1 cellular context compared by ENCODE assay signal in the genomic region with DNA sequence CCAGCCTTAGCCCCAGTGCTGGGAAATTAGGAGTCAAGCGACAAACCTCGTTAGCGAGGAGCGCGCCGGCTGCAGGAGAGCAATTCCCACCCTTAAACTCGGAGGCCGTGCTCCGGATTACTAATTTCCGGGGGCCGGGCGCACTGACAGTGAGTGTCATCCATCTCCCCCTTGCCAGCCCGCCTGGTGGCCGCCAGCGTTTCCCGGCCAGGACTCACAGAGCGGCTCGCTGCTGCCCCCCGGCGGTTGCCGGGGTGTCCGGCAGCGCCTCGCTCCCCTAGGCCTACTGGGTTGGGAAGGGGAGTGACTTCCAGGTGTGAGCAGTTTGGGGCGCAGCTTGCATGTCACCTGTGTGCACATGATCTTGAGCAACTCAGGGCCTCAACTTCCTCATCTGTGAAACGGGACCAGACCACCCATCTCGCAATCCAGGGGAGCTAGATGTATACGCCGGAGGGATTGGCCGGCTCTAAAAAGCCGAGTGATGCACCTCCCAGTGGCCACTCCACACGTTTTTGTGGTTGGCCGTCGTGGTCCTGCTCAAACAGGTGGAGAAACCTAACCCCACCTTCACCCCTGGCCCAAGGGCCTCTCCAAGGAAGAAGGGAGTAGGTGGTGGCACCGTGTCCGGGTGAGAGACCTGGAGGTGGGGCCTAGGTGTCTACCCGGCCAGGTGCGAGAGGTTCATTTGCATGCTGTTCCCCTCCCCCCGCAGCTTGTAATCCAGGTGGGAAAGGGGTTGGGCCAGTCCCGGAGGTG.
TF ChIP-seq lines count a peak whose summit lies in the region.

No MANE protein-coding gene starts in this region.

TF ChIP-seq in K562, 482 proteins besides CTCF, POLR2A, EP300 and RAD21 (continued from another document and continues in another):
- TF ChIP-seq, protein P1, sequence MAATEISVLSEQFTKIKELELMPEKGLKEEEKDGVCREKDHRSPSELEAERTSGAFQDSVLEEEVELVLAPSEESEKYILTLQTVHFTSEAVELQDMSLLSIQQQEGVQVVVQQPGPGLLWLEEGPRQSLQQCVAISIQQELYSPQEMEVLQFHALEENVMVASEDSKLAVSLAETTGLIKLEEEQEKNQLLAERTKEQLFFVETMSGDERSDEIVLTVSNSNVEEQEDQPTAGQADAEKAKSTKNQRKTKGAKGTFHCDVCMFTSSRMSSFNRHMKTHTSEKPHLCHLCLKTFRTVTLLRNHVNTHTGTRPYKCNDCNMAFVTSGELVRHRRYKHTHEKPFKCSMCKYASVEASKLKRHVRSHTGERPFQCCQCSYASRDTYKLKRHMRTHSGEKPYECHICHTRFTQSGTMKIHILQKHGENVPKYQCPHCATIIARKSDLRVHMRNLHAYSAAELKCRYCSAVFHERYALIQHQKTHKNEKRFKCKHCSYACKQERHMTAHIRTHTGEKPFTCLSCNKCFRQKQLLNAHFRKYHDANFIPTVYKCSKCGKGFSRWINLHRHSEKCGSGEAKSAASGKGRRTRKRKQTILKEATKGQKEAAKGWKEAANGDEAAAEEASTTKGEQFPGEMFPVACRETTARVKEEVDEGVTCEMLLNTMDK (IDR thresholded peaks at IDR 0.05; ENCODE audit: borderline replicate concordance, insufficient read depth, low read depth, low read length, poor library complexity, severe bottlenecking): peak; percentile 76
- TF ChIP-seq, protein P2, sequence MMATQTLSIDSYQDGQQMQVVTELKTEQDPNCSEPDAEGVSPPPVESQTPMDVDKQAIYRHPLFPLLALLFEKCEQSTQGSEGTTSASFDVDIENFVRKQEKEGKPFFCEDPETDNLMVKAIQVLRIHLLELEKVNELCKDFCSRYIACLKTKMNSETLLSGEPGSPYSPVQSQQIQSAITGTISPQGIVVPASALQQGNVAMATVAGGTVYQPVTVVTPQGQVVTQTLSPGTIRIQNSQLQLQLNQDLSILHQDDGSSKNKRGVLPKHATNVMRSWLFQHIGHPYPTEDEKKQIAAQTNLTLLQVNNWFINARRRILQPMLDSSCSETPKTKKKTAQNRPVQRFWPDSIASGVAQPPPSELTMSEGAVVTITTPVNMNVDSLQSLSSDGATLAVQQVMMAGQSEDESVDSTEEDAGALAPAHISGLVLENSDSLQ (IDR thresholded peaks at IDR 0.05): peak; percentile 95
- no peak for TF ChIP-seq ZNF274 (IDR thresholded peaks at IDR 0.05; ENCODE audit: borderline replicate concordance, low read depth, low read length)
- TF ChIP-seq HNRNPK (IDR thresholded peaks at IDR 0.05; ENCODE audit: low read depth, low read length, poor library complexity, severe bottlenecking): no peak
- TF ChIP-seq, protein P3, sequence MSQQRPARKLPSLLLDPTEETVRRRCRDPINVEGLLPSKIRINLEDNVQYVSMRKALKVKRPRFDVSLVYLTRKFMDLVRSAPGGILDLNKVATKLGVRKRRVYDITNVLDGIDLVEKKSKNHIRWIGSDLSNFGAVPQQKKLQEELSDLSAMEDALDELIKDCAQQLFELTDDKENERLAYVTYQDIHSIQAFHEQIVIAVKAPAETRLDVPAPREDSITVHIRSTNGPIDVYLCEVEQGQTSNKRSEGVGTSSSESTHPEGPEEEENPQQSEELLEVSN (IDR thresholded peaks at IDR 0.05; ENCODE audit: borderline replicate concordance in 1 of 2, extremely low read depth in 1 of 2, insufficient read depth in 1 of 2, insufficient read length in 1 of 2, low read depth in 1 of 2, low read length in 1 of 2, poor library complexity in 1 of 2, severe bottlenecking in 1 of 2): peak; percentile 58 to 93
- TF ChIP-seq, protein P4, sequence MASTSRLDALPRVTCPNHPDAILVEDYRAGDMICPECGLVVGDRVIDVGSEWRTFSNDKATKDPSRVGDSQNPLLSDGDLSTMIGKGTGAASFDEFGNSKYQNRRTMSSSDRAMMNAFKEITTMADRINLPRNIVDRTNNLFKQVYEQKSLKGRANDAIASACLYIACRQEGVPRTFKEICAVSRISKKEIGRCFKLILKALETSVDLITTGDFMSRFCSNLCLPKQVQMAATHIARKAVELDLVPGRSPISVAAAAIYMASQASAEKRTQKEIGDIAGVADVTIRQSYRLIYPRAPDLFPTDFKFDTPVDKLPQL (IDR thresholded peaks at IDR 0.05; ENCODE audit: extremely low read depth, insufficient read length): no peak
- TF ChIP-seq, protein P5, sequence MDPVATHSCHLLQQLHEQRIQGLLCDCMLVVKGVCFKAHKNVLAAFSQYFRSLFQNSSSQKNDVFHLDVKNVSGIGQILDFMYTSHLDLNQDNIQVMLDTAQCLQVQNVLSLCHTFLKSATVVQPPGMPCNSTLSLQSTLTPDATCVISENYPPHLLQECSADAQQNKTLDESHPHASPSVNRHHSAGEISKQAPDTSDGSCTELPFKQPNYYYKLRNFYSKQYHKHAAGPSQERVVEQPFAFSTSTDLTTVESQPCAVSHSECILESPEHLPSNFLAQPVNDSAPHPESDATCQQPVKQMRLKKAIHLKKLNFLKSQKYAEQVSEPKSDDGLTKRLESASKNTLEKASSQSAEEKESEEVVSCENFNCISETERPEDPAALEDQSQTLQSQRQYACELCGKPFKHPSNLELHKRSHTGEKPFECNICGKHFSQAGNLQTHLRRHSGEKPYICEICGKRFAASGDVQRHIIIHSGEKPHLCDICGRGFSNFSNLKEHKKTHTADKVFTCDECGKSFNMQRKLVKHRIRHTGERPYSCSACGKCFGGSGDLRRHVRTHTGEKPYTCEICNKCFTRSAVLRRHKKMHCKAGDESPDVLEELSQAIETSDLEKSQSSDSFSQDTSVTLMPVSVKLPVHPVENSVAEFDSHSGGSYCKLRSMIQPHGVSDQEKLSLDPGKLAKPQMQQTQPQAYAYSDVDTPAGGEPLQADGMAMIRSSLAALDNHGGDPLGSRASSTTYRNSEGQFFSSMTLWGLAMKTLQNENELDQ (CRISPR knock-in tag; IDR thresholded peaks at IDR 0.05; ENCODE audit: borderline replicate concordance): no peak
- TF ChIP-seq SREBF2 (CRISPR knock-in tag; IDR thresholded peaks at IDR 0.05): no peak
- TF ChIP-seq ZNF143 (CRISPR knock-in tag; IDR thresholded peaks at IDR 0.05): peak; percentile 40; the same call in 1 of the 2 replicates
- peak; percentile 28; the same call in 1 of the 2 replicates for TF ChIP-seq DNMT1 (IDR thresholded peaks at IDR 0.05)
- no peak for TF ChIP-seq POLR3G (IDR thresholded peaks at IDR 0.05; ENCODE audit: extremely low read depth, insufficient read length, insufficient replicate concordance)
- TF ChIP-seq ZBTB1 (CRISPR knock-in tag; IDR thresholded peaks at IDR 0.05; ENCODE audit: borderline replicate concordance, low read depth): 0 out of 2 replicates have a peak, but pooled peaks have one; percentile 79
- no peak for TF ChIP-seq ZKSCAN8 (CRISPR knock-in tag; IDR thresholded peaks at IDR 0.05)
- no peak for TF ChIP-seq BRF1 (IDR thresholded peaks at IDR 0.05; ENCODE audit: borderline replicate concordance, extremely low read depth, insufficient read length)
- TF ChIP-seq ZNF76 (CRISPR knock-in tag; IDR thresholded peaks at IDR 0.05; ENCODE audit: borderline replicate concordance): 0 out of 2 replicates have a peak, but pooled peaks have one; percentile 49
- TF ChIP-seq HSF4 (CRISPR knock-in tag; IDR thresholded peaks at IDR 0.05; ENCODE audit: borderline replicate concordance): no peak
- TF ChIP-seq, protein P6, sequence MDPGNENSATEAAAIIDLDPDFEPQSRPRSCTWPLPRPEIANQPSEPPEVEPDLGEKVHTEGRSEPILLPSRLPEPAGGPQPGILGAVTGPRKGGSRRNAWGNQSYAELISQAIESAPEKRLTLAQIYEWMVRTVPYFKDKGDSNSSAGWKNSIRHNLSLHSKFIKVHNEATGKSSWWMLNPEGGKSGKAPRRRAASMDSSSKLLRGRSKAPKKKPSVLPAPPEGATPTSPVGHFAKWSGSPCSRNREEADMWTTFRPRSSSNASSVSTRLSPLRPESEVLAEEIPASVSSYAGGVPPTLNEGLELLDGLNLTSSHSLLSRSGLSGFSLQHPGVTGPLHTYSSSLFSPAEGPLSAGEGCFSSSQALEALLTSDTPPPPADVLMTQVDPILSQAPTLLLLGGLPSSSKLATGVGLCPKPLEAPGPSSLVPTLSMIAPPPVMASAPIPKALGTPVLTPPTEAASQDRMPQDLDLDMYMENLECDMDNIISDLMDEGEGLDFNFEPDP (CRISPR knock-in tag; IDR thresholded peaks at IDR 0.05): no peak
- no peak for TF ChIP-seq RBM39 (optimal IDR thresholded peaks at IDR 0.05; ENCODE audit: low read depth, low read length)
- peak; percentile 74 for TF ChIP-seq FOSL1 (tag; conservative IDR thresholded peaks at IDR 0.05)
- TF ChIP-seq TOE1 (IDR thresholded peaks at IDR 0.05; ENCODE audit: borderline replicate concordance): peak; percentile 63; the same call in 1 of the 2 replicates
- no peak for TF ChIP-seq TOE1 (CRISPR knock-in tag; IDR thresholded peaks at IDR 0.05; ENCODE audit: borderline replicate concordance, low read depth)
- no peak for TF ChIP-seq ZNF146 (CRISPR knock-in tag; IDR thresholded peaks at IDR 0.05; ENCODE audit: unreplicated experiment)
- TF ChIP-seq ZNF347 (CRISPR knock-in tag; IDR thresholded peaks at IDR 0.05; ENCODE audit: low read depth): no peak
- peak; percentile 65; the same call in 1 of the 2 replicates for TF ChIP-seq HNRNPL (IDR thresholded peaks at IDR 0.05; ENCODE audit: low read depth, low read length)
- TF ChIP-seq HMG20B (CRISPR knock-in tag; IDR thresholded peaks at IDR 0.05): no peak
- no peak for TF ChIP-seq MEF2A (IDR thresholded peaks at IDR 0.05; ENCODE audit: control insufficient read depth, low read depth, low read length)
- TF ChIP-seq SETDB1 (IDR thresholded peaks at IDR 0.05; ENCODE audit: low read length): peak; percentile 17
- TF ChIP-seq MTA1 (IDR thresholded peaks at IDR 0.05; ENCODE audit: borderline replicate concordance): peak; percentile 71; the same call in 1 of the 2 replicates
- TF ChIP-seq KDM4B (IDR thresholded peaks at IDR 0.05; ENCODE audit: borderline replicate concordance in 2 of 2, low read depth in 1 of 2): 0 out of 4 replicates have a peak, but pooled peaks of 1 of the 2 experiments have one; percentile 9
- TF ChIP-seq FOXA3 (CRISPR knock-in tag; conservative IDR thresholded peaks at IDR 0.05 in 1 of 2, IDR thresholded peaks at IDR 0.05 in 1 of 2): no peak
- no peak for TF ChIP-seq ZNF75A (CRISPR knock-in tag; IDR thresholded peaks at IDR 0.05)
- TF ChIP-seq HMGN3 (IDR thresholded peaks at IDR 0.05; ENCODE audit: borderline replicate concordance, extremely low read depth, insufficient read length, low read depth, low read length): peak; percentile 90
- peak; percentile 78 for TF ChIP-seq SMAD4 (CRISPR knock-in tag; conservative IDR thresholded peaks at IDR 0.05)
- no peak for TF ChIP-seq SAFB (IDR thresholded peaks at IDR 0.05; ENCODE audit: borderline replicate concordance, low read depth, low read length)
- TF ChIP-seq, protein P7, sequence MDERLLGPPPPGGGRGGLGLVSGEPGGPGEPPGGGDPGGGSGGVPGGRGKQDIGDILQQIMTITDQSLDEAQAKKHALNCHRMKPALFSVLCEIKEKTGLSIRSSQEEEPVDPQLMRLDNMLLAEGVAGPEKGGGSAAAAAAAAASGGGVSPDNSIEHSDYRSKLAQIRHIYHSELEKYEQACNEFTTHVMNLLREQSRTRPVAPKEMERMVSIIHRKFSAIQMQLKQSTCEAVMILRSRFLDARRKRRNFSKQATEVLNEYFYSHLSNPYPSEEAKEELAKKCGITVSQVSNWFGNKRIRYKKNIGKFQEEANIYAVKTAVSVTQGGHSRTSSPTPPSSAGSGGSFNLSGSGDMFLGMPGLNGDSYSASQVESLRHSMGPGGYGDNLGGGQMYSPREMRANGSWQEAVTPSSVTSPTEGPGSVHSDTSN (CRISPR knock-in tag; IDR thresholded peaks at IDR 0.05; ENCODE audit: low read depth): peak; percentile 54; the same call in 1 of the 2 replicates
- TF ChIP-seq, protein P7 (tag; conservative IDR thresholded peaks at IDR 0.05; ENCODE audit: low read depth): peak; percentile 88
- TF ChIP-seq, protein P8, sequence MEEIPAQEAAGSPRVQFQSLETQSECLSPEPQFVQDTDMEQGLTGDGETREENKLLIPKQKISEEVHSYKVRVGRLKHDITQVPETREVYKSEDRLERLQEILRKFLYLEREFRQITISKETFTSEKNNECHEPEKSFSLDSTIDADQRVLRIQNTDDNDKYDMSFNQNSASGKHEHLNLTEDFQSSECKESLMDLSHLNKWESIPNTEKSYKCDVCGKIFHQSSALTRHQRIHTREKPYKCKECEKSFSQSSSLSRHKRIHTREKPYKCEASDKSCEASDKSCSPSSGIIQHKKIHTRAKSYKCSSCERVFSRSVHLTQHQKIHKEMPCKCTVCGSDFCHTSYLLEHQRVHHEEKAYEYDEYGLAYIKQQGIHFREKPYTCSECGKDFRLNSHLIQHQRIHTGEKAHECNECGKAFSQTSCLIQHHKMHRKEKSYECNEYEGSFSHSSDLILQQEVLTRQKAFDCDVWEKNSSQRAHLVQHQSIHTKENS (CRISPR knock-in tag; IDR thresholded peaks at IDR 0.05): no peak
- peak; percentile 78 for TF ChIP-seq CEBPB (tag; IDR thresholded peaks at IDR 0.05)
- TF ChIP-seq, protein P9, sequence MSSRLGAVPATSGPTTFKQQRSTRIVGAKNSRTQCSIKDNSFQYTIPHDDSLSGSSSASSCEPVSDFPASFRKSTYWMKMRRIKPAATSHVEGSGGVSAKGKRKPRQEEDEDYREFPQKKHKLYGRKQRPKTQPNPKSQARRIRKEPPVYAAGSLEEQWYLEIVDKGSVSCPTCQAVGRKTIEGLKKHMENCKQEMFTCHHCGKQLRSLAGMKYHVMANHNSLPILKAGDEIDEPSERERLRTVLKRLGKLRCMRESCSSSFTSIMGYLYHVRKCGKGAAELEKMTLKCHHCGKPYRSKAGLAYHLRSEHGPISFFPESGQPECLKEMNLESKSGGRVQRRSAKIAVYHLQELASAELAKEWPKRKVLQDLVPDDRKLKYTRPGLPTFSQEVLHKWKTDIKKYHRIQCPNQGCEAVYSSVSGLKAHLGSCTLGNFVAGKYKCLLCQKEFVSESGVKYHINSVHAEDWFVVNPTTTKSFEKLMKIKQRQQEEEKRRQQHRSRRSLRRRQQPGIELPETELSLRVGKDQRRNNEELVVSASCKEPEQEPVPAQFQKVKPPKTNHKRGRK (tag; IDR thresholded peaks at IDR 0.05): no peak
- TF ChIP-seq, protein P10, sequence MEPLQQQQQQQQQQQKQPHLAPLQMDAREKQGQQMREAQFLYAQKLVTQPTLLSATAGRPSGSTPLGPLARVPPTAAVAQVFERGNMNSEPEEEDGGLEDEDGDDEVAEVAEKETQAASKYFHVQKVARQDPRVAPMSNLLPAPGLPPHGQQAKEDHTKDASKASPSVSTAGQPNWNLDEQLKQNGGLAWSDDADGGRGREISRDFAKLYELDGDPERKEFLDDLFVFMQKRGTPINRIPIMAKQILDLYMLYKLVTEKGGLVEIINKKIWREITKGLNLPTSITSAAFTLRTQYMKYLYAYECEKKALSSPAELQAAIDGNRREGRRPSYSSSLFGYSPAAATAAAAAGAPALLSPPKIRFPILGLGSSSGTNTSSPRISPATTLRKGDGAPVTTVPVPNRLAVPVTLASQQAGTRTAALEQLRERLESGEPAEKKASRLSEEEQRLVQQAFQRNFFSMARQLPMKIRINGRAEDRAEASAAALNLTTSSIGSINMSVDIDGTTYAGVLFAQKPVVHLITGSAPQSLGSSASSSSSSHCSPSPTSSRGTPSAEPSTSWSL (CRISPR knock-in tag; IDR thresholded peaks at IDR 0.05; ENCODE audit: borderline replicate concordance): no peak
- TF ChIP-seq NBN (IDR thresholded peaks at IDR 0.05; ENCODE audit: low read depth): 0 out of 2 replicates have a peak, but pooled peaks have one; percentile 23
